Comparison of ENCODE assay signal across 16 cellular contexts in genomic region chr2:241868661-241869081, GRCh38. TPM values are rescaled to one million over a fixed set of nuclear protein-coding genes. Genes with fewer than 3 reads are reported as not detected.
DNase-seq lines count a peak whose midpoint lies in the region; ATAC-seq, FAIRE-seq and TF ChIP-seq lines count a peak whose summit lies in the region.
"Had no signal": no experiment of that assay in that cellular context is flagged by ENCODE, and none has a peak within 500 bp of the region (broad histone marks: within the 10 kb centered on the region; RNA-seq: fewer than 3 reads in every experiment).

No MANE protein-coding gene starts in this region.

- intact Hi-C loops in dorsolateral prefrontal cortex (cut with DNase I), result no loop called here

- no peak overlapping the region for H3K27ac ChIP-seq in parathyroid adenoma
- peak overlapping the region in 25 of 59 donors; percentile 5 to 75 (median 38) for H3K27ac ChIP-seq in dorsolateral prefrontal cortex
- H3K27ac ChIP-seq: neutrophil had no signal

- H3K27me3 ChIP-seq in parathyroid adenoma (ENCODE audit: control insufficient read depth, insufficient read depth, low read length), result no peaks in the 10 kb centered on the region
- H3K27me3 ChIP-seq in dorsolateral prefrontal cortex, result peaks cover 0 to 59% (median 8%) of the 10 kb centered on the region in 45 donors

- peak overlapping the region; percentile 42 for H2AFZ ChIP-seq in parathyroid adenoma

- H3K9me3 ChIP-seq in parathyroid adenoma (ENCODE audit: control insufficient read depth, low read length), result no peaks in the 10 kb centered on the region
- H3K9me3 ChIP-seq: neutrophil had no signal

- H3K4me1 ChIP-seq in parathyroid adenoma, result no peaks in the 10 kb centered on the region

- peaks cover 3% of the 10 kb centered on the region for H3K36me3 Mint-ChIP-seq in activated naive CD8-positive, alpha-beta T cell
- H3K36me3 Mint-ChIP-seq in activated naive CD8-positive, alpha-beta T cell treated with anti-CD3 and anti-CD28 coated beads for 36 hours, result peaks cover 7% of the 10 kb centered on the region

- no peak for FAIRE-seq in GM12891 (lab: Jason Lieb, UNC)

- no peak for TF ChIP-seq POLR2A in GM12891 (IDR thresholded peaks at IDR 0.05; ENCODE audit: low read depth, low read length)

- no peaks in the 10 kb centered on the region for H3K9me3 Mint-ChIP-seq in activated naive CD8-positive, alpha-beta T cell (ENCODE audit: low read depth)
- peaks cover 12% of the 10 kb centered on the region for H3K9me3 Mint-ChIP-seq in activated naive CD8-positive, alpha-beta T cell treated with anti-CD3 and anti-CD28 coated beads for 36 hours

- H3K4me1 Mint-ChIP-seq in activated naive CD8-positive, alpha-beta T cell (ENCODE audit: low read depth), result peaks cover 51% of the 10 kb centered on the region
- H3K4me1 Mint-ChIP-seq in activated naive CD8-positive, alpha-beta T cell treated with anti-CD3 and anti-CD28 coated beads for 36 hours, result peaks cover 49% of the 10 kb centered on the region

- no peak overlapping the region for H3K4me3 ChIP-seq in parathyroid adenoma (ENCODE audit: low read depth, low read length)
- H3K4me3 ChIP-seq in dorsolateral prefrontal cortex, result peak overlapping the region in 6 of 59 donors; percentile 3 to 35 (median 16)
- H3K4me3 ChIP-seq: lung had no signal

- TF ChIP-seq CTCF in parathyroid adenoma (IDR thresholded peaks at IDR 0.05) (no peak), dorsolateral prefrontal cortex (IDR thresholded peaks at IDR 0.05 in 54 of 56, conservative IDR thresholded peaks at IDR 0.05 in 2 of 56; ENCODE audit: low read depth in 1 of 56, partially characterized antibody in 56 of 56) (no peak)

- no peak for DNase-seq in activated naive CD8-positive, alpha-beta T cell treated with anti-CD3 and anti-CD28 coated beads for 36 hours
- DNase-seq in NCI-H1694 treated with DMSO at 0.1 percent for 48 hours (lab: John Stamatoyannopoulos, UW) (peak; percentile 80), activated gamma-delta T cell (lab: John Stamatoyannopoulos, UW) (peak; percentile 47), dorsolateral prefrontal cortex (no peak), GM12891 (ENCODE audit: insufficient read length, low spot score) (no peak)
- DNase-seq: aorta, dermis blood vessel endothelial cell had no signal

- peak overlapping the region; percentile 69 for H3K4me3 Mint-ChIP-seq in activated naive CD8-positive, alpha-beta T cell
- H3K4me3 Mint-ChIP-seq in activated naive CD8-positive, alpha-beta T cell treated with anti-CD3 and anti-CD28 coated beads for 36 hours, result no peak overlapping the region

- no peak overlapping the region for H3K9ac ChIP-seq in parathyroid adenoma

- peaks cover 11% of the 10 kb centered on the region for H3K27me3 Mint-ChIP-seq in activated naive CD8-positive, alpha-beta T cell
- peaks cover 21% of the 10 kb centered on the region for H3K27me3 Mint-ChIP-seq in activated naive CD8-positive, alpha-beta T cell treated with anti-CD3 and anti-CD28 coated beads for 36 hours

- no peaks in the 10 kb centered on the region for H3K79me2 ChIP-seq in parathyroid adenoma

- H3K4me2 ChIP-seq in parathyroid adenoma (ENCODE audit: low read length), result peak overlapping the region; percentile 22

- peak overlapping the region; percentile 64 for H3K27ac Mint-ChIP-seq in activated naive CD8-positive, alpha-beta T cell
- H3K27ac Mint-ChIP-seq in activated naive CD8-positive, alpha-beta T cell treated with anti-CD3 and anti-CD28 coated beads for 36 hours, result no peak overlapping the region

- no peak for ATAC-seq in GM19324 (IDR thresholded peaks at IDR 0.05; ENCODE audit: low FRiP score, unreplicated experiment)

- no peaks in the 10 kb centered on the region for H3K36me3 ChIP-seq in parathyroid adenoma (ENCODE audit: control insufficient read depth, insufficient read depth, low read length)
- H3K36me3 ChIP-seq: neutrophil had no signal

TF ChIP-seq in GM12891, 5 proteins besides CTCF, POLR2A, EP300 and RAD21:
- TF ChIP-seq POU2F2 (IDR thresholded peaks at IDR 0.05; ENCODE audit: low read depth, low read length) (no peak), PAX5 (IDR thresholded peaks at IDR 0.05; ENCODE audit: insufficient read depth, low read length, severe bottlenecking) (no peak), TAF1 (IDR thresholded peaks at IDR 0.05; ENCODE audit: low read depth, low read length) (no peak), POLR2AphosphoS5 (IDR thresholded peaks at IDR 0.05; ENCODE audit: low read depth, low read length) (no peak), SPI1 (IDR thresholded peaks at IDR 0.05; ENCODE audit: low read depth, low read length) (no peak)

RNA-seq across cellular contexts. Expression of gene RTP5, which starts 0.9 kb away (rescaled TPM):
- under 1 TPM in 1 of 2 experiments, not detected in 1; 0.20 TPM for total RNA-seq in activated naive CD8-positive, alpha-beta T cell treated with anti-CD3 and anti-CD28 coated beads for 36 hours
- 10 to 100 TPM in 54 of 120 experiments, 1 to 10 TPM in 66; 3.2 to 24.1 (median 9.7) TPM for total RNA-seq in dorsolateral prefrontal cortex
- 0.17 TPM for polyA plus RNA-seq in GM12891 (2012; ENCODE audit: low read depth, missing spikeins)
- total RNA-seq: aorta, dermis blood vessel endothelial cell, MCF 10A, SK-MEL-5, skeletal muscle tissue had no signal
- polyA plus RNA-seq: aorta, BJ had no signal

RNA-seq across cellular contexts. Expression of gene PDCD1, which starts 10.0 kb away (rescaled TPM):
- total RNA-seq in activated naive CD8-positive, alpha-beta T cell treated with anti-CD3 and anti-CD28 coated beads for 36 hours, result 10 to 100 TPM; 24.3 TPM
- total RNA-seq in dorsolateral prefrontal cortex, result under 1 TPM in 5 of 120 experiments, not detected in 115; 0.24 to 0.59 (median 0.50) TPM
- polyA plus RNA-seq in GM12891 (2012; ENCODE audit: low read depth, missing spikeins), result 8.4 TPM
- total RNA-seq: dermis blood vessel endothelial cell, MCF 10A, SK-MEL-5, skeletal muscle tissue had no signal
- polyA plus RNA-seq: aorta, BJ had no signal

RNA-seq across cellular contexts. Expression of gene NEU4, which starts 59.7 kb away (rescaled TPM):
- under 1 TPM; 0.08 to 0.40 TPM for total RNA-seq in activated naive CD8-positive, alpha-beta T cell treated with anti-CD3 and anti-CD28 coated beads for 36 hours
- total RNA-seq in dorsolateral prefrontal cortex, result 10 to 100 TPM in 67 of 120 experiments, 1 to 10 TPM in 53; 3.6 to 22.1 (median 10.4) TPM
- polyA plus RNA-seq in GM12891 (2012; ENCODE audit: low read depth, missing spikeins), result 0.69 TPM
- total RNA-seq: dermis blood vessel endothelial cell, MCF 10A, SK-MEL-5 had no signal
- polyA plus RNA-seq: BJ had no signal

Comparison
In these comparisons a context has a peak if more than half of its experiments do, and no peak if none do; other contexts are left out.
1. DNase-seq: peak in NCI-H1694 treated with DMSO at 0.1 percent for 48 hours (single experiment) and activated gamma-delta T cell (single experiment); none in activated naive CD8-positive, alpha-beta T cell treated with anti-CD3 and anti-CD28 coated beads for 36 hours (single experiment), dorsolateral prefrontal cortex (0 of 10) and GM12891 (single experiment).
2. RNA of gene PDCD1, which starts 10.0 kb away (total RNA-seq): 24.3 TPM in activated naive CD8-positive, alpha-beta T cell treated with anti-CD3 and anti-CD28 coated beads for 36 hours; 0.24 to 0.59 TPM in dorsolateral prefrontal cortex; every median in the first group is over 10 times any median in the second.